In the genomic region with DNA sequence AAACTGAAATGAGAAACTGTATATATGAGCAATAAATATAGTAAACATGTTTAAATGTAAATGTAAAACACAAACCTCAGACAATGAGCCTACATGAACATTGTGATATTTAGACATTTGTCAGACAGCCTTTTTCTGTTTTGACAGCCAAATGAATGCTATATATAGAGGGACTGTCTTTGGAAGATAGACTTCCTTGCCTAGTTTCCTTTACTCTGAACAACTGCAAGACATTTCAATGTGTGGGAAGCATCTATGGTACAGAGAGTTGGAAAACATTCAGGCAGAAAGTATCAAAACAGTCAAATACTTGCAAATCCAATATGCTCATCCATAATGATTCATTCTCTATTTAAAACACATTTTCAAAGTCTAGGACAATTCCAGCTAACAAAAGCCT, we compare ENCODE assay signal across 30 cellular contexts. TPM values are rescaled to one million over a fixed set of nuclear protein-coding genes. Genes with fewer than 3 reads are reported as not detected.
"Had no signal": no experiment of that assay in that cellular context is flagged by ENCODE, and none has a peak within 500 bp of the region (broad histone marks: within the 10 kb centered on the region; RNA-seq: fewer than 3 reads in every experiment).

No MANE protein-coding gene starts in this region.

- ATAC-seq: activated CD4-positive, alpha-beta T cell treated with anti-CD3 and anti-CD28 coated beads for 36 hours; activated naive CD8-positive, alpha-beta T cell treated with anti-CD3 and anti-CD28 coated beads, Interleukin-2, amount 50 U/mL, for 24 hours; body of pancreas; effector memory CD8-positive, alpha-beta T cell; gastroesophageal sphincter had no signal

- H3K27me3 ChIP-seq: adrenal gland, body of pancreas, esophagus muscularis mucosa, gastroesophageal sphincter had no signal

- H3K4me3 Mint-ChIP-seq: activated CD4-positive, alpha-beta memory T cell treated with anti-CD3 and anti-CD28 coated beads, Interleukin-2, amount 10 ng/mL, durations not matched to agents 7 days and 5 days; activated CD4-positive, alpha-beta T cell treated with anti-CD3 and anti-CD28 coated beads for 36 hours; activated CD4-positive, alpha-beta T cell treated with anti-CD3 and anti-CD28 coated beads, Interleukin-2, amount 10 ng/mL, durations not matched to agents 24 days and 14 days; activated naive CD4-positive, alpha-beta T cell treated with anti-CD3 and anti-CD28 coated beads for 36 hours; activated naive CD4-positive, alpha-beta T cell treated with anti-CD3 and anti-CD28 coated beads, Interleukin-2, amount 50 U/mL, for 24 hours; activated naive CD8-positive, alpha-beta T cell treated with anti-CD3 and anti-CD28 coated beads for 36 hours; activated naive CD8-positive, alpha-beta T cell treated with anti-CD3 and anti-CD28 coated beads, Interleukin-2, amount 50 U/mL, for 24 hours; activated T-helper 1 cell treated with anti-CD3 and anti-CD28 coated beads, Interleukin-12 subunit alpha, Interleukin-12 subunit beta, Interleukin-2, Interleukin-4 antibody, amounts not matched to agents 30 ng/mL and 10 ng/mL and 1 ng/mL, durations not matched to agents 14 hours and 24 hours and 36 hours; effector memory CD8-positive, alpha-beta T cell had no signal

- H3K9me3 Mint-ChIP-seq: activated CD4-positive, alpha-beta memory T cell treated with anti-CD3 and anti-CD28 coated beads, Interleukin-2, amount 10 ng/mL, durations not matched to agents 7 days and 5 days; activated CD4-positive, alpha-beta T cell treated with anti-CD3 and anti-CD28 coated beads, Interleukin-2, amount 10 ng/mL, durations not matched to agents 24 days and 14 days; activated naive CD8-positive, alpha-beta T cell treated with anti-CD3 and anti-CD28 coated beads, Interleukin-2, amount 50 U/mL, for 24 hours; activated T-helper 1 cell treated with anti-CD3 and anti-CD28 coated beads, Interleukin-12 subunit alpha, Interleukin-12 subunit beta, Interleukin-2, Interleukin-4 antibody, amounts not matched to agents 30 ng/mL and 10 ng/mL and 1 ng/mL, durations not matched to agents 14 hours and 24 hours and 36 hours had no signal

- H3K27me3 Mint-ChIP-seq: activated CD4-positive, alpha-beta memory T cell treated with anti-CD3 and anti-CD28 coated beads, Interleukin-2, amount 10 ng/mL, durations not matched to agents 7 days and 5 days; activated CD4-positive, alpha-beta T cell treated with anti-CD3 and anti-CD28 coated beads for 36 hours; activated CD4-positive, alpha-beta T cell treated with anti-CD3 and anti-CD28 coated beads, Interleukin-2, amount 10 ng/mL, durations not matched to agents 24 days and 14 days; activated naive CD4-positive, alpha-beta T cell treated with anti-CD3 and anti-CD28 coated beads, Interleukin-2, amount 50 U/mL, for 24 hours; activated naive CD8-positive, alpha-beta T cell treated with anti-CD3 and anti-CD28 coated beads for 36 hours; activated naive CD8-positive, alpha-beta T cell treated with anti-CD3 and anti-CD28 coated beads, Interleukin-2, amount 50 U/mL, for 24 hours; effector memory CD8-positive, alpha-beta T cell had no signal

- H3K36me3 Mint-ChIP-seq: activated naive CD4-positive, alpha-beta T cell treated with anti-CD3 and anti-CD28 coated beads, Interleukin-2, amount 50 U/mL, for 24 hours; activated naive CD8-positive, alpha-beta T cell treated with anti-CD3 and anti-CD28 coated beads for 36 hours had no signal

- DNase-seq: activated CD4-positive, alpha-beta memory T cell treated with anti-CD3 and anti-CD28 coated beads, Interleukin-2, amount 10 ng/mL, durations not matched to agents 7 days and 5 days; activated CD4-positive, alpha-beta T cell treated with anti-CD3 and anti-CD28 coated beads for 36 hours; activated CD4-positive, alpha-beta T cell treated with anti-CD3 and anti-CD28 coated beads, Interleukin-2, amount 10 ng/mL, durations not matched to agents 24 days and 14 days; activated CD4-positive, CD25-positive, alpha-beta regulatory T cell; activated CD4-positive, CD25-positive, alpha-beta regulatory T cell treated with anti-CD3 and anti-CD28 coated beads, Interleukin-2, amount 50 U/mL, for 72 hours; activated CD8-positive, alpha-beta memory T cell treated with anti-CD3 and anti-CD28 coated beads for 24 hours; activated effector memory CD4-positive, alpha-beta T cell treated with anti-CD3 and anti-CD28 coated beads, Interleukin-2, amount 50 U/mL, for 16 hours; activated naive CD4-positive, alpha-beta T cell treated with anti-CD3 and anti-CD28 coated beads for 36 hours; activated naive CD8-positive, alpha-beta T cell treated with anti-CD3 and anti-CD28 coated beads for 36 hours; activated naive CD8-positive, alpha-beta T cell treated with anti-CD3 and anti-CD28 coated beads, Interleukin-2, amount 50 U/mL, for 24 hours; activated T-cell treated with anti-CD3 and anti-CD28 coated beads, Interleukin-2, amount 50 U/mL, for 1 hour; activated T-cell treated with anti-CD3 and anti-CD28 coated beads, Interleukin-2, amount 50 U/mL, for 48 hours; adrenal gland; amygdala; aorta; body of pancreas; caudate nucleus; cortex of kidney; dermis blood vessel endothelial cell; effector CD4-positive, alpha-beta T cell; effector memory CD8-positive, alpha-beta T cell; erythroblast; foreskin melanocyte; T-helper 2 cell had no signal

- H3K9me3 ChIP-seq: adrenal gland, body of pancreas, esophagus muscularis mucosa, gastroesophageal sphincter had no signal

- H3K27ac Mint-ChIP-seq: activated CD4-positive, alpha-beta memory T cell treated with anti-CD3 and anti-CD28 coated beads, Interleukin-2, amount 10 ng/mL, durations not matched to agents 7 days and 5 days; activated CD4-positive, alpha-beta T cell treated with anti-CD3 and anti-CD28 coated beads for 36 hours; activated CD4-positive, alpha-beta T cell treated with anti-CD3 and anti-CD28 coated beads, Interleukin-2, amount 10 ng/mL, durations not matched to agents 24 days and 14 days; activated naive CD4-positive, alpha-beta T cell treated with anti-CD3 and anti-CD28 coated beads for 36 hours; activated naive CD4-positive, alpha-beta T cell treated with anti-CD3 and anti-CD28 coated beads, Interleukin-2, amount 50 U/mL, for 24 hours; activated naive CD8-positive, alpha-beta T cell treated with anti-CD3 and anti-CD28 coated beads for 36 hours; activated naive CD8-positive, alpha-beta T cell treated with anti-CD3 and anti-CD28 coated beads, Interleukin-2, amount 50 U/mL, for 24 hours; activated T-helper 1 cell treated with anti-CD3 and anti-CD28 coated beads, Interleukin-12 subunit alpha, Interleukin-12 subunit beta, Interleukin-2, Interleukin-4 antibody, amounts not matched to agents 30 ng/mL and 10 ng/mL and 1 ng/mL, durations not matched to agents 14 hours and 24 hours and 36 hours; activated T-helper 2 cell treated with anti-CD3 and anti-CD28 coated beads, Interferon-gamma antibody, Interleukin-2, Interleukin-4, amounts not matched to agents 10 μg/mL and 5 μg/mL and 100 μg/mL, durations not matched to agents 14 hours and 24 hours and 36 hours; effector memory CD8-positive, alpha-beta T cell had no signal

- H3K4me1 Mint-ChIP-seq: activated CD4-positive, alpha-beta memory T cell treated with anti-CD3 and anti-CD28 coated beads, Interleukin-2, amount 10 ng/mL, durations not matched to agents 7 days and 5 days; activated CD4-positive, alpha-beta T cell treated with anti-CD3 and anti-CD28 coated beads for 36 hours; activated CD4-positive, alpha-beta T cell treated with anti-CD3 and anti-CD28 coated beads, Interleukin-2, amount 10 ng/mL, durations not matched to agents 24 days and 14 days; activated naive CD4-positive, alpha-beta T cell treated with anti-CD3 and anti-CD28 coated beads, Interleukin-2, amount 50 U/mL, for 24 hours; activated naive CD8-positive, alpha-beta T cell treated with anti-CD3 and anti-CD28 coated beads for 36 hours; activated naive CD8-positive, alpha-beta T cell treated with anti-CD3 and anti-CD28 coated beads, Interleukin-2, amount 50 U/mL, for 24 hours had no signal

- H3K27ac ChIP-seq: adrenal gland, body of pancreas, esophagus muscularis mucosa, gastroesophageal sphincter had no signal

- H3K4me3 ChIP-seq: adrenal gland, body of pancreas, esophagus muscularis mucosa, gastroesophageal sphincter had no signal

- H3K36me3 ChIP-seq: adrenal gland, esophagus muscularis mucosa, gastroesophageal sphincter had no signal

- H3K4me1 ChIP-seq: adrenal gland, body of pancreas, esophagus muscularis mucosa, gastroesophageal sphincter had no signal

RNA-seq across cellular contexts. Expression of a gene that starts 31.7 kb away (rescaled TPM):
- total RNA-seq: activated CD4-positive, alpha-beta memory T cell treated with anti-CD3 and anti-CD28 coated beads, Interleukin-2, amount 10 ng/mL, durations not matched to agents 7 days and 5 days; activated naive CD4-positive, alpha-beta T cell treated with anti-CD3 and anti-CD28 coated beads for 36 hours; chondrocyte had no signal
